ENCODE assay signal across 27 cellular contexts in genomic region chr7:82904871-82905270, GRCh38.
"Had no signal": no experiment of that assay in that cellular context is flagged by ENCODE, and none has a peak within 500 bp of the region (broad histone marks: within the 10 kb centered on the region; RNA-seq: fewer than 3 reads in every experiment).

No MANE protein-coding gene starts in this region.

- DNase-seq: immature natural killer cell; kidney; left colon; left lung; lower lobe of right lung; mammary epithelial cell; mesenchymal stem cell; naive B cell; natural killer cell; nephron progenitor cell; occipital lobe; ovary; right lobe of liver; stimulated activated CD4-positive, alpha-beta T cell treated with anti-CD3 and anti-CD28 coated beads, Interleukin-2, amount 100 ng/mL, for 24 hours; stimulated activated CD4-positive, alpha-beta T cell treated with anti-CD3 and anti-CD28 coated beads, Interleukin-4, amount 100 ng/mL, for 1 hour; stimulated activated naive B cell treated with anti-CD40 and anti-IgM and Interleukin-4, amounts not matched to agents 10 μg/mL and 1 μg/mL and 100 μg/mL, for 72 hours; stimulated activated naive CD8-positive, alpha-beta T cell treated with anti-CD3 and anti-CD28 coated beads, Interleukin-15, Interleukin-2, amounts not matched to agents 100 U/mL and 50 U/mL, for 24 hours; stomach; testis; thyroid gland; transverse colon; upper lobe of left lung had no signal

- H3K4me3 ChIP-seq: left lung, lower lobe of right lung, neural progenitor cell, ovary, right atrium auricular region, right lobe of liver, smooth muscle cell, stomach, testis, thyroid gland, transverse colon, upper lobe of left lung, vagina had no signal

- H2AFZ ChIP-seq: neural progenitor cell had no signal

- H3K9me3 ChIP-seq: left lung, lower lobe of right lung, neutrophil, ovary, right atrium auricular region, right lobe of liver, stomach, testis, thyroid gland, transverse colon, upper lobe of left lung, vagina had no signal

- H3K27ac ChIP-seq: left lung, lower lobe of right lung, neural progenitor cell, neutrophil, ovary, right atrium auricular region, right lobe of liver, stomach, testis, thyroid gland, transverse colon, upper lobe of left lung, vagina had no signal

- H3K36me3 ChIP-seq: left lung, lower lobe of right lung, neural progenitor cell, neutrophil, ovary, right atrium auricular region, right lobe of liver, stomach, thyroid gland, transverse colon, upper lobe of left lung, vagina had no signal

- H3K4me1 ChIP-seq: left lung, lower lobe of right lung, neural progenitor cell, right atrium auricular region, right lobe of liver, stomach, testis, thyroid gland, transverse colon, upper lobe of left lung, vagina had no signal

- H3K4me2 ChIP-seq: neural progenitor cell, smooth muscle cell had no signal
